1 cellular context compared by ENCODE assay signal in the genomic region with DNA sequence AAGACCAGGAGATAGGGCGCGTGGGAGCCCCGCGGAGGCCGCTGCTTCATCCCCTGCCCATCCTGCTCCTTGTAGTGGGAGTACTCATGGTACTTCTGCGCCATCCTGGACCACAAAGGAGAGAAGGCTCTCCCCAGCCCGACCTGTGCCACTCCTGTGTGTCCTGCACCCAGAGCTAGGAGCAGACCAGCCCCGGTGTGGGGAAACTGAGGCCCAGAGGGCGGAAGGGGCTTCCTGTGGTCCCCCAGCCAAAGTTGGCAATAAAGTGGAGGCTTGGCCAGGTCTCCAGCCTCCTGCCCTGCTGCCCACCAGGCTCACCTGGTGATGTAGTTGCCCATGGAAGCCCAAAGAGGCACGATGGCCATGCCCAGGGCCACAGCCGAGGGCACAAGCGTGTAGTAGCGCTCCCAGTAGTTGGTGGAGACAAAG.
TF ChIP-seq lines count a peak whose summit lies in the region.

No MANE protein-coding gene starts in this region.

TF ChIP-seq in IMR-90, 13 proteins besides CTCF, POLR2A, EP300 and RAD21:
- TF ChIP-seq CHD1 (IDR thresholded peaks at IDR 0.05; ENCODE audit: low read depth, low read length) (no peak), NFE2L2 (IDR thresholded peaks at IDR 0.05; ENCODE audit: low read depth, low read length) (no peak), RCOR1 (IDR thresholded peaks at IDR 0.05; ENCODE audit: insufficient replicate concordance, low read length) (no peak), BHLHE40 (IDR thresholded peaks at IDR 0.05; ENCODE audit: low read depth, low read length) (no peak), FOS (IDR thresholded peaks at IDR 0.05; ENCODE audit: low read depth, low read length) (no peak), ELK1 (IDR thresholded peaks at IDR 0.05; ENCODE audit: borderline replicate concordance, low read depth, low read length) (no peak), RFX5 (IDR thresholded peaks at IDR 0.05; ENCODE audit: low read depth, low read length) (no peak), MAZ (IDR thresholded peaks at IDR 0.05; ENCODE audit: borderline replicate concordance, low read depth, low read length) (no peak), SMC3 (IDR thresholded peaks at IDR 0.05; ENCODE audit: low read depth, low read length) (no peak), MXI1 (IDR thresholded peaks at IDR 0.05; ENCODE audit: borderline replicate concordance, low read depth, low read length) (no peak), USF2 (IDR thresholded peaks at IDR 0.05; ENCODE audit: low read depth, low read length) (no peak)
